11 cellular contexts compared by ENCODE assay signal in the genomic region with DNA sequence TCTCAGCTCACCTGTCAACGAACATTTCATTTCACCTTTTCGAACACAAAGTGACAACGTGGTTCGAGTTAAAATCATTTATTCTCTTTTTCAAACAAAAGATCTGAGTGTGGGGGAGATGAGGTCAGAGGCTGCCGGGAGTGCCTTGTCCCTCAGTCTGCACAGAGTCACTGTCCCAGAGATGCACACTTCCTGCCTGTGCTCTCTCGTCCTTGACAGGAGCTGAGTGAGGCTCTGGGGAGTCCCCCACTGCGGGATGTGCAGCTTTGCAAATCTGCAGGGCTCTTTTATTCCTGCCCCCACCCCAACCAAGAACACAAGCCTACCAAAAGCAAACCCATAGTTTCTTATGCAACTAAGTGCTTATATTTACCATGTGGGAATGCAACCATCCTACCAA.
A peak's percentile ranks its signal among the peaks of the same experiment; 100 is the strongest.
DNase-seq lines count a peak whose midpoint lies in the region; ATAC-seq and TF ChIP-seq lines count a peak whose summit lies in the region.
"Had no signal": no experiment of that assay in that cellular context is flagged by ENCODE, and none has a peak within 500 bp of the region (broad histone marks: within the 10 kb centered on the region; RNA-seq: fewer than 3 reads in every experiment).

No MANE protein-coding gene starts in this region.

- H3K27ac Mint-ChIP-seq in type B pancreatic cell: no peak overlapping the region

- TF ChIP-seq CTCF in GM12865 (IDR thresholded peaks at IDR 0.05; ENCODE audit: insufficient read depth, low read depth, low read length, missing control alignments) (no peak), type B pancreatic cell (conservative IDR thresholded peaks at IDR 0.05) (no peak)

- peaks cover 5% of the 10 kb centered on the region for H3K9me3 Mint-ChIP-seq in type B pancreatic cell

- peaks cover 3% of the 10 kb centered on the region for H3K27me3 Mint-ChIP-seq in type B pancreatic cell

- no peak overlapping the region for H3K4me3 Mint-ChIP-seq in type B pancreatic cell

- ATAC-seq in GM19397 (IDR thresholded peaks at IDR 0.05; ENCODE audit: unreplicated experiment): peak; percentile 99
- peak; percentile 99 for ATAC-seq in HG02852 (IDR thresholded peaks at IDR 0.05; ENCODE audit: unreplicated experiment)
- ATAC-seq in HG03558 (IDR thresholded peaks at IDR 0.05; ENCODE audit: extremely low read depth, unreplicated experiment): peak; percentile 99
- ATAC-seq: HepG2 had no signal

- peak; percentile 58 for DNase-seq in GM12865 (ENCODE audit: low read depth)
- no peak for DNase-seq in type B pancreatic cell (ENCODE audit: extremely low spot score, unreplicated experiment)
- no peak for DNase-seq in anterior cingulate cortex (lab: John Stamatoyannopoulos, UW)
- no peak for DNase-seq in NCI-H524 (lab: John Stamatoyannopoulos, UW)
- DNase-seq in C1 segment of cervical spinal cord (lab: John Stamatoyannopoulos, UW): no peak
- DNase-seq: activated CD4-positive, alpha-beta T cell treated with anti-CD3 and anti-CD28 coated beads, Interleukin-2, amount 50 U/mL, for 48 hours; SIG-M5 had no signal

- H3K4me3 ChIP-seq in GM12865 (ENCODE audit: low read depth, low read length): no peak overlapping the region

- peaks cover 10% of the 10 kb centered on the region for H3K4me1 Mint-ChIP-seq in type B pancreatic cell (ENCODE audit: unreplicated experiment)

- no peaks in the 10 kb centered on the region for H3K36me3 Mint-ChIP-seq in type B pancreatic cell
